15 cellular contexts compared by ENCODE assay signal in genomic region chr2:219987830-219988229, GRCh38.
A peak's percentile ranks its signal among the peaks of the same experiment; 100 is the strongest.
DNase-seq lines count a peak whose midpoint lies in the region; ATAC-seq and TF ChIP-seq lines count a peak whose summit lies in the region.
"Had no signal": no experiment of that assay in that cellular context is flagged by ENCODE, and none has a peak within 500 bp of the region (broad histone marks: within the 10 kb centered on the region; RNA-seq: fewer than 3 reads in every experiment).

No MANE protein-coding gene starts in this region.

- H3K9me3 ChIP-seq in AG04450 (ENCODE audit: control insufficient read depth, insufficient read depth, low read length): peaks cover 3% of the 10 kb centered on the region; the same call in 1 of the 2 replicates
- no peaks in the 10 kb centered on the region for H3K9me3 ChIP-seq in hepatocyte (ENCODE audit: low read depth)
- H3K9me3 ChIP-seq in naive thymus-derived CD4-positive, alpha-beta T cell (ENCODE audit: control insufficient read depth in 2 of 3, low read length in 3 of 3): no peaks in the 10 kb centered on the region
- H3K9me3 ChIP-seq: pancreas, suprapubic skin had no signal

- intact Hi-C loops in Calu3 (cut with micrococcal nuclease; ENCODE audit: unreplicated experiment): no loop called here
- intact Hi-C loops in naive thymus-derived CD4-positive, alpha-beta T cell (cut with micrococcal nuclease): no loop called here

- H4K20me1 ChIP-seq in hepatocyte (ENCODE audit: insufficient read depth, poor library complexity, severe bottlenecking): no peaks in the 10 kb centered on the region

- no peaks in the 10 kb centered on the region for H3K36me3 ChIP-seq in hepatocyte (replicated peaks; ENCODE audit: insufficient read depth, low read depth)
- H3K36me3 ChIP-seq in naive thymus-derived CD4-positive, alpha-beta T cell (ENCODE audit: control insufficient read depth in 2 of 3, insufficient read depth in 3 of 3, low read length in 3 of 3): no peaks in the 10 kb centered on the region
- H3K36me3 ChIP-seq: pancreas, suprapubic skin had no signal

- no peaks in the 10 kb centered on the region for H3K79me2 ChIP-seq in hepatocyte

- H3K27me3 ChIP-seq in AG04450 (ENCODE audit: control insufficient read depth, insufficient read depth, low read length) (no peaks in the 10 kb centered on the region), hepatocyte (no peaks in the 10 kb centered on the region)
- H3K27me3 ChIP-seq in naive thymus-derived CD4-positive, alpha-beta T cell (ENCODE audit: control insufficient read depth in 2 of 2, insufficient read depth in 2 of 2, low read length in 2 of 2): no peaks in the 10 kb centered on the region
- H3K27me3 ChIP-seq: suprapubic skin had no signal

- H3K4me3 ChIP-seq in AG04450 (ENCODE audit: low read depth, low read length) (no peak overlapping the region), hepatocyte (no peak overlapping the region)
- no peak overlapping the region for H3K4me3 ChIP-seq in naive thymus-derived CD4-positive, alpha-beta T cell (ENCODE audit: low read length)
- H3K4me3 ChIP-seq: pancreas, suprapubic skin had no signal

- WGBS in hepatocyte (ENCODE audit: low lambda C conversion rate, missing lambda C conversion rate): 65% methylated on average over 2 of the region's 2 CpGs

- no peak overlapping the region for H2AFZ ChIP-seq in hepatocyte

- POLR2A ChIA-PET in AG04450 (lab: Yijun Ruan, JAX): no interaction called here
- POLR2A ChIA-PET in naive thymus-derived CD4-positive, alpha-beta T cell (lab: Charles Lee): no interaction called here

- no peak overlapping the region for H3K4me2 ChIP-seq in hepatocyte

- peak overlapping the region; percentile 95 for H3K27ac Mint-ChIP-seq in HFFc6
- no peak overlapping the region for H3K27ac Mint-ChIP-seq in Calu3 (ENCODE audit: unreplicated experiment)
- H3K27ac Mint-ChIP-seq in naive thymus-derived CD4-positive, alpha-beta T cell: no peak overlapping the region
- H3K27ac Mint-ChIP-seq: activated CD8-positive, alpha-beta T cell treated with anti-CD3 and anti-CD28 coated beads, Interleukin-2, amount 10 ng/mL, durations not matched to agents 7 days and 5 days had no signal

- H3K4me3 Mint-ChIP-seq in HFFc6 (peak overlapping the region; percentile 47; the same call in 1 of the 2 replicates), Calu3 (ENCODE audit: low read depth, unreplicated experiment) (no peak overlapping the region)
- no peak overlapping the region for H3K4me3 Mint-ChIP-seq in naive thymus-derived CD4-positive, alpha-beta T cell
- H3K4me3 Mint-ChIP-seq: activated CD8-positive, alpha-beta T cell treated with anti-CD3 and anti-CD28 coated beads, Interleukin-2, amount 10 ng/mL, durations not matched to agents 7 days and 5 days had no signal

- no TSS peak for BruUV-seq in Calu3 (replicated peaks; lab: Mats Ljungman, UMichigan)

- H3K4me1 ChIP-seq in hepatocyte (ENCODE audit: insufficient read depth): no peaks in the 10 kb centered on the region
- H3K4me1 ChIP-seq in naive thymus-derived CD4-positive, alpha-beta T cell (ENCODE audit: control insufficient read depth in 2 of 2, insufficient read depth in 2 of 2, low read length in 2 of 2): no peaks in the 10 kb centered on the region
- H3K4me1 ChIP-seq: pancreas, suprapubic skin had no signal

- ATAC-seq in naive thymus-derived CD4-positive, alpha-beta T cell: no peak
- ATAC-seq in GM18520 (IDR thresholded peaks at IDR 0.05; ENCODE audit: unreplicated experiment): no peak
- ATAC-seq: activated CD8-positive, alpha-beta T cell treated with anti-CD3 and anti-CD28 coated beads, Interleukin-2, amount 10 ng/mL, durations not matched to agents 7 days and 5 days; left lobe of liver had no signal

- CTCF ChIA-PET in AG04450 (lab: Charles Lee): interaction anchor here (0.7 kb wide), 1 partner anchor 14 kb away, joined by 3 read pairs; no protein-coding TSS in a partner anchor
- CTCF ChIA-PET in Calu3 (lab: Charles Lee): interaction anchor here (0.6 kb wide), 1 partner anchor 532 kb away, joined by 3 read pairs; no protein-coding TSS in a partner anchor
- CTCF ChIA-PET in naive thymus-derived CD4-positive, alpha-beta T cell (lab: Charles Lee): no interaction called here

- H3K4me1 Mint-ChIP-seq in HFFc6 (ENCODE audit: low read depth): peaks cover 44% of the 10 kb centered on the region
- no peaks in the 10 kb centered on the region for H3K4me1 Mint-ChIP-seq in Calu3 (ENCODE audit: low read depth, unreplicated experiment)
- H3K4me1 Mint-ChIP-seq in naive thymus-derived CD4-positive, alpha-beta T cell: no peaks in the 10 kb centered on the region

- TF ChIP-seq CTCF in AG04450 (IDR thresholded peaks at IDR 0.05; ENCODE audit: low read depth, low read length): no peak
- TF ChIP-seq CTCF in HFFc6 (IDR thresholded peaks at IDR 0.05): no peak
- no peak for TF ChIP-seq CTCF in hepatocyte (IDR thresholded peaks at IDR 0.05; ENCODE audit: poor library complexity)
- TF ChIP-seq CTCF in Calu3 (IDR thresholded peaks at IDR 0.05; ENCODE audit: unreplicated experiment): no peak

- DNase-seq in AG04450 (ENCODE audit: low read depth, low spot score) (peak; percentile 64), HFFc6 (peak; percentile 96), amniotic epithelial cell (ENCODE audit: low read depth) (peak; percentile 99), hepatocyte (ENCODE audit: low spot score) (peak; percentile 60), Calu3 (no peak), GM19240 (ENCODE audit: insufficient read length, low spot score) (no peak)
- no peak for DNase-seq in naive thymus-derived CD4-positive, alpha-beta T cell
- DNase-seq: activated CD8-positive, alpha-beta T cell treated with anti-CD3 and anti-CD28 coated beads, Interleukin-2, amount 10 ng/mL, durations not matched to agents 7 days and 5 days; C1 segment of cervical spinal cord; KG1; pancreas; T-helper 1 cell had no signal

- no peaks in the 10 kb centered on the region; the same call in 1 of the 2 replicates for H3K27me3 Mint-ChIP-seq in HFFc6 (ENCODE audit: insufficient read depth)
- H3K27me3 Mint-ChIP-seq in Calu3 (ENCODE audit: unreplicated experiment): no peaks in the 10 kb centered on the region
- H3K27me3 Mint-ChIP-seq in naive thymus-derived CD4-positive, alpha-beta T cell: peaks cover 0 to 10% (median 3%) of the 10 kb centered on the region in 5 donors

- no peaks in the 10 kb centered on the region for H3K9me2 ChIP-seq in hepatocyte (replicated peaks; ENCODE audit: insufficient read depth)

- peaks cover 4% of the 10 kb centered on the region for H3K9me3 Mint-ChIP-seq in HFFc6
- H3K9me3 Mint-ChIP-seq in Calu3 (ENCODE audit: low read depth, unreplicated experiment): no peaks in the 10 kb centered on the region
- H3K9me3 Mint-ChIP-seq in naive thymus-derived CD4-positive, alpha-beta T cell: peaks cover 0 to 7% (median 0%) of the 10 kb centered on the region in 11 donors

- H3K27ac ChIP-seq in AG04450 (ENCODE audit: low read depth, low read length) (peak overlapping the region; percentile 39), hepatocyte (peak overlapping the region; percentile 47)
- no peak overlapping the region for H3K27ac ChIP-seq in naive thymus-derived CD4-positive, alpha-beta T cell (ENCODE audit: low read depth, low read length)
- H3K27ac ChIP-seq: pancreas, suprapubic skin had no signal

- peaks cover 5% of the 10 kb centered on the region for H3K36me3 Mint-ChIP-seq in HFFc6 (ENCODE audit: low read depth)
- H3K36me3 Mint-ChIP-seq in Calu3 (ENCODE audit: insufficient read depth, unreplicated experiment): no peaks in the 10 kb centered on the region
- H3K36me3 Mint-ChIP-seq in naive thymus-derived CD4-positive, alpha-beta T cell: no peaks in the 10 kb centered on the region

Comparison
In these comparisons a context has a peak if more than half of its experiments do, and no peak if none do; other contexts are left out.
1. DNase-seq: peak in AG04450 (single experiment), HFFc6 (single experiment), amniotic epithelial cell (single experiment) and hepatocyte (single experiment); none in Calu3 (single experiment), GM19240 (single experiment) and naive thymus-derived CD4-positive, alpha-beta T cell (0 of 9).